Comparison of ENCODE assay signal across 8 cellular contexts in the genomic region with DNA sequence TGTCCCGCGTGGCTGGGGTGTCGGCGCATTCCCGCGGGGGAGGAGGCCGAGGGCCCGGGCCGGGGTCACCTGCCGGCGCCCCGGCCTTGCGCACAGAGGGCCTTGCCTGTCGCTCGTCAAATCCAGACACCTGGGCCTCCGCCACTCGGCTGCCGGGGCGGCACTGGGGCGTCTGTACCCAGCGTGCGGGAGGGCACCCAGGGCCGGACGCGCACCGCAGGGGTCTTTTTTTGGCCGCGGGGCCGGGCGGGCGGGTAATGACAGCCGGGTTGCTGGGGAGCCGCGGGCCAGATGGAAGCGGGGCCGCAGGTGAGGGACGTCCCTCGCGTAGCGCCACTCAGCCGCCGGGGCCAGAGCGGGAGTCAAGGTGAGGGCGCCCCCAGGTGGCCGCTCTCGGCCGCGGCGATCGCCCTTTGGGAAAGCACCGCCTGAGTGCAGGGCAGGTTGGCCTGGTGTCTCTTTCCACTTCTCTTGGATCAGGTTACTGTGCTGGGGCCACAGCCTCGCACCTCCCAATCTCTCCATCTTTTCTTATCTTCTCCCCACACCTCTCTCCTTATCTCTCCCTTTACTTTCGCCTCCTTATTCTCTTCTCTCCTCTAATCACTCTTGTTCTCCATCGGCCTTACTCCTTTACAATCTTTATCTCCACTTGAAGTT. TPM values are rescaled to one million over a fixed set of nuclear protein-coding genes. Genes with fewer than 3 reads are reported as not detected.
DNase-seq lines count a peak whose midpoint lies in the region; ATAC-seq and TF ChIP-seq lines count a peak whose summit lies in the region.

No MANE protein-coding gene starts in this region.

- H4K20me1 ChIP-seq in hepatocyte (ENCODE audit: insufficient read depth, poor library complexity, severe bottlenecking) = no peaks in the 10 kb centered on the region

- peaks cover 69% of the 10 kb centered on the region for H3K4me1 ChIP-seq in hepatocyte (ENCODE audit: insufficient read depth)

- peaks cover 23% of the 10 kb centered on the region for H3K27me3 ChIP-seq in hepatocyte

- no peaks in the 10 kb centered on the region for H3K36me3 ChIP-seq in hepatocyte (replicated peaks; ENCODE audit: insufficient read depth, low read depth)

- peak; percentile 78 for DNase-seq in Daoy (ENCODE audit: low read depth)
- DNase-seq in T-helper 2 cell = peak; percentile 70 to 81 (median 78)
- peak in 30 of 56 donors; percentile 27 to 85 (median 60) for DNase-seq in amygdala (lab: John Stamatoyannopoulos, UW)
- peak; percentile 92 for DNase-seq in hepatocyte (ENCODE audit: low spot score)
- DNase-seq in sciatic nerve (ENCODE audit: low spot score) = peak; percentile 92
- DNase-seq in NCI-H146 (lab: John Stamatoyannopoulos, UW) = no peak

- H3K27ac ChIP-seq in hepatocyte = no peak overlapping the region

- peak overlapping the region; percentile 25 for H2AFZ ChIP-seq in hepatocyte

- H3K9me2 ChIP-seq in hepatocyte (replicated peaks; ENCODE audit: insufficient read depth) = no peaks in the 10 kb centered on the region

- TF ChIP-seq CTCF in hepatocyte (IDR thresholded peaks at IDR 0.05; ENCODE audit: poor library complexity) = peak; percentile 89

- WGBS in hepatocyte (ENCODE audit: low lambda C conversion rate, missing lambda C conversion rate) = 8% methylated on average over 32 of the region's 54 CpGs

- ATAC-seq in HG03039 (IDR thresholded peaks at IDR 0.05; ENCODE audit: unreplicated experiment) = peak; percentile 43
- ATAC-seq in sciatic nerve = peak; percentile 43
- ATAC-seq in GM21528 (IDR thresholded peaks at IDR 0.05; ENCODE audit: low FRiP score, unreplicated experiment) = no peak

- H3K4me2 ChIP-seq in hepatocyte = peak overlapping the region; percentile 99

- peaks cover 3% of the 10 kb centered on the region for H3K79me2 ChIP-seq in hepatocyte

- H3K4me3 ChIP-seq in hepatocyte = peak overlapping the region; percentile 19

- intact Hi-C loops in sciatic nerve (cut with DNase I) = no loop called here

- H3K9me3 ChIP-seq in hepatocyte (ENCODE audit: low read depth) = no peaks in the 10 kb centered on the region

RNA-seq across cellular contexts. Expression of gene PHLDB1, which starts 3.5 kb away (rescaled TPM):
- total RNA-seq in Daoy (2014; rRNA removed; shearing (Covaris generic)) = 36.8 and 44.7 TPM in 2 replicates
- total RNA-seq in hepatocyte = 45.8 and 51.8 TPM in 2 replicates
- polyA plus RNA-seq in hepatocyte = 71.1 and 73.0 TPM in 2 replicates
- total RNA-seq in sciatic nerve = 419 TPM

RNA-seq across cellular contexts. Expression of gene ARCN1, which starts 38.7 kb away (rescaled TPM):
- total RNA-seq in Daoy (2014; rRNA removed; shearing (Covaris generic)) = 131 and 135 TPM in 2 replicates
- total RNA-seq in hepatocyte (177 and 190 TPM in 2 replicates), sciatic nerve (135 TPM)
- 166 and 194 TPM in 2 replicates for polyA plus RNA-seq in hepatocyte

RNA-seq across cellular contexts. Expression of gene IFT46, which starts 45.2 kb away (rescaled TPM):
- 28.4 and 28.6 TPM in 2 replicates for total RNA-seq in Daoy (2014; rRNA removed; shearing (Covaris generic))
- total RNA-seq in hepatocyte (20.6 and 21.0 TPM in 2 replicates), sciatic nerve (22.2 TPM)
- polyA plus RNA-seq in hepatocyte = 12.3 and 12.6 TPM in 2 replicates
